ENCODE assay signal across 13 cellular contexts in the genomic region with DNA sequence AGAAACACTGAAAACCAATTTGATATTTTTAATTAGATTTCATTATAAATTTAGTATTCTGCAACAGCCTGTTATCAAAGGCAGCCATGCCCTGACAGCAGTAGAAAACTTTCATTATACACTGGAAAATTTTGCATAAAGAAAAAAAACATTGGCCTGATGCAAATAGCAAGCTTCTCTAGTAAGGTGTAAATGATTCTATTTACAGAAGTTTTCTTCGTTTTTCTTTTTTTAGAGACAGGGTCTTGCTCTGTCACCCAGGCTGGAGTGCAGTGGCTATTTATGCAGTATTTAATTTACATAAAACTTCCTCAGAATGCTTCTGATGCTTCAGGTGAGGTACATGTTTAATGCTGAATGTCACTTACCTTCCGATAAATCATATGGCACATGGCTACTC.
DNase-seq lines count a peak whose midpoint lies in the region; ATAC-seq and TF ChIP-seq lines count a peak whose summit lies in the region.
"Had no signal": no experiment of that assay in that cellular context is flagged by ENCODE, and none has a peak within 500 bp of the region (broad histone marks: within the 10 kb centered on the region; RNA-seq: fewer than 3 reads in every experiment).

No MANE protein-coding gene starts in this region.

- H3K4me3 ChIP-seq in OCI-LY7 (ENCODE audit: low read depth, low read length, poor library complexity, severe bottlenecking) (peak overlapping the region; percentile 35), gastroesophageal sphincter (no peak overlapping the region)
- H3K4me3 ChIP-seq in effector memory CD4-positive, alpha-beta T cell (ENCODE audit: insufficient read depth, low read depth, low read length, poor library complexity, severe bottlenecking), result no peak overlapping the region
- H3K4me3 ChIP-seq: BLaER1 had no signal

- TF ChIP-seq EP300 in gastroesophageal sphincter (IDR thresholded peaks at IDR 0.05), result no peak

- H3K9me2 ChIP-seq in OCI-LY7 (ENCODE audit: insufficient read depth, low read length), result no peaks in the 10 kb centered on the region

- no peak for TF ChIP-seq POLR2A in gastroesophageal sphincter (IDR thresholded peaks at IDR 0.05)

- H4K20me1 ChIP-seq in OCI-LY7 (ENCODE audit: insufficient read depth, low read length), result no peaks in the 10 kb centered on the region
- H4K20me1 ChIP-seq: BLaER1 had no signal

- intact Hi-C loops in OCI-LY7 (cut with micrococcal nuclease; ENCODE audit: unreplicated experiment), result no loop called here

- no peaks in the 10 kb centered on the region for H3K27me3 ChIP-seq in effector memory CD4-positive, alpha-beta T cell (replicated peaks; ENCODE audit: control insufficient read depth, insufficient read depth, low read length, poor library complexity, severe bottlenecking)
- no peaks in the 10 kb centered on the region for H3K27me3 ChIP-seq in gastroesophageal sphincter
- H3K27me3 ChIP-seq: BLaER1 had no signal

- peak; percentile 94 for ATAC-seq in GM18867 (IDR thresholded peaks at IDR 0.05; ENCODE audit: unreplicated experiment)
- ATAC-seq in GM21526 (IDR thresholded peaks at IDR 0.05; ENCODE audit: low FRiP score, unreplicated experiment), result peak; percentile 69
- peak; percentile 70 for ATAC-seq in HG03064 (IDR thresholded peaks at IDR 0.05; ENCODE audit: low read depth, unreplicated experiment)
- no peak for ATAC-seq in HG03280 (IDR thresholded peaks at IDR 0.05; ENCODE audit: unreplicated experiment)
- no peak for ATAC-seq in gastroesophageal sphincter

- WGBS in gastroesophageal sphincter (ENCODE audit: low coverage in 1 of 2), 2 donors, result 73 to 81% methylated on average over 1 to 2 of the region's 2 CpGs

- peaks cover 6% of the 10 kb centered on the region; the same call in 1 of the 2 replicates for H3K79me2 ChIP-seq in OCI-LY7 (ENCODE audit: insufficient read depth, low read depth, low read length)

- peak overlapping the region; percentile 59 for H3K27ac ChIP-seq in OCI-LY7 (ENCODE audit: low read depth, low read length, poor library complexity, severe bottlenecking)
- no peak overlapping the region for H3K27ac ChIP-seq in effector memory CD4-positive, alpha-beta T cell (ENCODE audit: insufficient read depth, low read length, poor library complexity, severe bottlenecking)
- H3K27ac ChIP-seq in gastroesophageal sphincter, result no peak overlapping the region
- H3K27ac ChIP-seq: BLaER1 had no signal

- BruUV-seq in OCI-LY7 (replicated peaks; lab: Mats Ljungman, UMichigan), result no TSS peak

- H2AFZ ChIP-seq in OCI-LY7 (ENCODE audit: low read length), result no peak overlapping the region

- CTCF ChIA-PET in OCI-LY7 (lab: Charles Lee; ENCODE audit: unreplicated experiment), result no interaction called here

- H3K4me2 ChIP-seq in OCI-LY7 (ENCODE audit: low read length), result peak overlapping the region; percentile 62
- H3K4me2 ChIP-seq: BLaER1 had no signal

- H3K4me1 ChIP-seq in OCI-LY7 (ENCODE audit: insufficient read depth, low read length, poor library complexity, severe bottlenecking) (peaks cover 58% of the 10 kb centered on the region), gastroesophageal sphincter (no peaks in the 10 kb centered on the region)
- no peaks in the 10 kb centered on the region for H3K4me1 ChIP-seq in effector memory CD4-positive, alpha-beta T cell (ENCODE audit: control insufficient read depth, insufficient read depth, low read length, poor library complexity, severe bottlenecking)

- TF ChIP-seq CTCF in OCI-LY7 (conservative IDR thresholded peaks at IDR 0.05; ENCODE audit: low read length), result no peak
- TF ChIP-seq CTCF in gastroesophageal sphincter (IDR thresholded peaks at IDR 0.05), result no peak

- POLR2A ChIA-PET in OCI-LY7 (lab: Charles Lee), result no interaction called here

- H3K9me3 ChIP-seq in OCI-LY7 (ENCODE audit: low read length) (no peaks in the 10 kb centered on the region), gastroesophageal sphincter (no peaks in the 10 kb centered on the region)
- no peaks in the 10 kb centered on the region for H3K9me3 ChIP-seq in effector memory CD4-positive, alpha-beta T cell (ENCODE audit: control insufficient read depth, low read length)
- H3K9me3 ChIP-seq: BLaER1 had no signal

- peaks cover 3% of the 10 kb centered on the region; the same call in 1 of the 2 replicates for H3K36me3 ChIP-seq in OCI-LY7 (ENCODE audit: insufficient read depth, low read length)
- no peaks in the 10 kb centered on the region for H3K36me3 ChIP-seq in effector memory CD4-positive, alpha-beta T cell (ENCODE audit: control insufficient read depth, insufficient read depth, low read length)
- H3K36me3 ChIP-seq in gastroesophageal sphincter, result no peaks in the 10 kb centered on the region

- DNase-seq in OCI-LY7 (ENCODE audit: low spot score) (peak; percentile 62), ecto neural progenitor cell (ENCODE audit: low spot score) (no peak)
- DNase-seq in effector memory CD4-positive, alpha-beta T cell, result no peak
- DNase-seq: activated CD8-positive, alpha-beta memory T cell treated with anti-CD3 and anti-CD28 coated beads for 24 hours; H7; NCI-H1694; T-helper 2 cell had no signal

Comparison
In these comparisons a context has a peak if more than half of its experiments do, and no peak if none do; other contexts are left out.
1. ATAC-seq: peak in GM18867 (single experiment), GM21526 (single experiment) and HG03064 (single experiment); none in HG03280 (single experiment) and gastroesophageal sphincter (single experiment).